Comparison of ENCODE assay signal across 13 cellular contexts in the genomic region with DNA sequence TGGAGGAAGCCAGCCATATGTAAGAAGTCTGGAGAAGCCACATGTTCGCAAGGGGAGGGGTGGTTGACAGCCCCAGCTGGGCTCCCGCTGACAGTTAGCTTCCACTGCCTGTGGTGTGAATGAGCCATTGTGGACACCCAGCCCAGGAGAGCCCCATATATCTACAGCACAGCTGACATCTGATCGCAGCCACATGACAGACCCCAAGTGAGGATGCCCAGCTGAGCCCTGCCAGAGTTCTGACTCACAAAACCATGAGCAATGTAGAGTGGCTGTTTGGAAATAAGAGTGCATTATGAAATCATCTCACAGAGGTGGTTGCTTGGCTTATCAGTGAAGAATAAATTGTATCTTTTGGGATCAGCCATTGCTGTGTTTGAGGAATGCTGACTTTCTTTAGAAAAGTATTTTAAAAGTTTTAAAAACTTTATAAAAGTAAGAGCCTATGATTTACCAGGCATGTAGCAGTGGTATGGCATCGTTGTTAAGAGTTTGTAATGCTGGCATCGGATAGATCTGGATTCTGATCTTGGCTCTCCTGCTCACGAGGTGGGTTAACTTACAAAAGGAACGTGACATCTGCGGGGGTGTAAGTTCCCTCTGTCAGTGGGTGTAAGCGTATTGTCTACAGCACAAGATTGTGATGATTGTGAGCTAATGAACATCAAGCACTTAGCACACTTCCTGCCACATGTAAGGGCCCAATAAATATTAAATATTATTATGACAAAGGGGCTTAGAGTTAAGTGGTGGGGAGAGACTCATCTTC. TPM values are rescaled to one million over a fixed set of nuclear protein-coding genes. Genes with fewer than 3 reads are reported as not detected.
DNase-seq lines count a peak whose midpoint lies in the region; ATAC-seq and TF ChIP-seq lines count a peak whose summit lies in the region.
"Had no signal": no experiment of that assay in that cellular context is flagged by ENCODE, and none has a peak within 500 bp of the region (broad histone marks: within the 10 kb centered on the region; RNA-seq: fewer than 3 reads in every experiment).

No MANE protein-coding gene starts in this region.

- TF ChIP-seq EP300 in esophagus muscularis mucosa (IDR thresholded peaks at IDR 0.05), result no peak

- H3K36me3 ChIP-seq in esophagus muscularis mucosa, result no peaks in the 10 kb centered on the region

- TF ChIP-seq CTCF in esophagus muscularis mucosa (IDR thresholded peaks at IDR 0.05) (no peak), GM10248 (IDR thresholded peaks at IDR 0.05; ENCODE audit: control extremely low read depth, extremely low read depth, low read depth, missing control alignments) (no peak)

- H3K9me3 Mint-ChIP-seq in activated naive CD4-positive, alpha-beta T cell treated with anti-CD3 and anti-CD28 coated beads for 36 hours, result no peaks in the 10 kb centered on the region
- H3K9me3 Mint-ChIP-seq: stimulated activated naive CD8-positive, alpha-beta T cell treated with anti-CD3 and anti-CD28 coated beads, Interleukin-15, Interleukin-2, amounts not matched to agents 100 ng/mL and 50 ng/mL, for 24 hours had no signal

- H3K27me3 ChIP-seq in esophagus muscularis mucosa, result peaks cover 0 to 39% (median 3%) of the 10 kb centered on the region in 4 donors

- ATAC-seq in GM18861 (IDR thresholded peaks at IDR 0.05; ENCODE audit: unreplicated experiment), result no peak
- ATAC-seq: mucosa of descending colon had no signal

- no peaks in the 10 kb centered on the region for H3K27me3 Mint-ChIP-seq in activated naive CD4-positive, alpha-beta T cell treated with anti-CD3 and anti-CD28 coated beads for 36 hours (ENCODE audit: low read depth)

- peak; percentile 7 for TF ChIP-seq POLR2A in esophagus muscularis mucosa (IDR thresholded peaks at IDR 0.05; ENCODE audit: low read depth)

- CTCF ChIA-PET in GM10248 (lab: Yijun Ruan, JAX), result interaction anchor here (1.3 to 5.8 kb wide), 2 partner anchors 7 to 517 kb away, joined by 3 to 23 read pairs; no protein-coding TSS in a partner anchor
- CTCF ChIA-PET in activated naive CD4-positive, alpha-beta T cell treated with anti-CD3 and anti-CD28 coated beads for 36 hours (lab: Charles Lee), result no interaction called here

- H3K4me1 ChIP-seq in esophagus muscularis mucosa, result no peaks in the 10 kb centered on the region

- intact Hi-C loops in esophagus muscularis mucosa (cut with DNase I), result no loop called here
- intact Hi-C loops in activated naive CD4-positive, alpha-beta T cell treated with anti-CD3 and anti-CD28 coated beads for 36 hours (cut with micrococcal nuclease), result no loop called here

- H3K36me3 Mint-ChIP-seq in activated naive CD4-positive, alpha-beta T cell treated with anti-CD3 and anti-CD28 coated beads for 36 hours (ENCODE audit: low read depth), result no peaks in the 10 kb centered on the region

- DNase-seq in Daoy (ENCODE audit: low read depth) (peak; percentile 88), MV-4-11 (lab: John Stamatoyannopoulos, UW) (peak; percentile 97), esophagus muscularis mucosa (ENCODE audit: extremely low spot score) (peak; percentile 55), occipital lobe (lab: John Stamatoyannopoulos, UW) (peak; percentile 74), GOT3 (lab: John Stamatoyannopoulos, UW) (no peak), GM10248 (ENCODE audit: extremely low spot score) (no peak)
- no peak for DNase-seq in activated naive CD4-positive, alpha-beta T cell treated with anti-CD3 and anti-CD28 coated beads for 36 hours
- DNase-seq: activated CD4-positive, alpha-beta T cell treated with anti-CD3 and anti-CD28 coated beads, Interleukin-2, amount 50 U/mL, for 4 hours; mucosa of descending colon; Right ventricle myocardium superior had no signal

- no peak overlapping the region for H3K4me3 ChIP-seq in esophagus muscularis mucosa
- H3K4me3 ChIP-seq: mucosa of descending colon had no signal

- H3K4me1 Mint-ChIP-seq in activated naive CD4-positive, alpha-beta T cell treated with anti-CD3 and anti-CD28 coated beads for 36 hours (ENCODE audit: low read depth), result no peaks in the 10 kb centered on the region

- no peak overlapping the region for H3K27ac Mint-ChIP-seq in activated naive CD4-positive, alpha-beta T cell treated with anti-CD3 and anti-CD28 coated beads for 36 hours
- H3K27ac Mint-ChIP-seq: stimulated activated naive CD8-positive, alpha-beta T cell treated with anti-CD3 and anti-CD28 coated beads, Interleukin-15, Interleukin-2, amounts not matched to agents 100 ng/mL and 50 ng/mL, for 24 hours had no signal

- no peak overlapping the region for H3K4me3 Mint-ChIP-seq in activated naive CD4-positive, alpha-beta T cell treated with anti-CD3 and anti-CD28 coated beads for 36 hours
- H3K4me3 Mint-ChIP-seq: stimulated activated naive CD8-positive, alpha-beta T cell treated with anti-CD3 and anti-CD28 coated beads, Interleukin-15, Interleukin-2, amounts not matched to agents 100 ng/mL and 50 ng/mL, for 24 hours had no signal

- no peak overlapping the region for H3K27ac ChIP-seq in esophagus muscularis mucosa (replicated peaks in 1 of 4)

- WGBS in esophagus muscularis mucosa, result 72% methylated on average over 9 of the region's 9 CpGs

- POLR2A ChIA-PET in GM10248 (lab: Yijun Ruan, JAX), result no interaction called here

- H3K9me3 ChIP-seq in esophagus muscularis mucosa, result no peaks in the 10 kb centered on the region
- H3K9me3 ChIP-seq: mucosa of descending colon had no signal

RNA-seq across cellular contexts. Expression of gene CFAP61, which starts 24.1 kb away (rescaled TPM):
- 1.5 TPM in 1 of 2 replicates, not detected in the other for total RNA-seq in Daoy (2014; rRNA removed; shearing (Covaris generic))
- total RNA-seq in esophagus muscularis mucosa, result not detected
- 3.1 TPM for total RNA-seq in occipital lobe
- not detected for total RNA-seq in activated naive CD4-positive, alpha-beta T cell treated with anti-CD3 and anti-CD28 coated beads for 36 hours
- total RNA-seq: G401 had no signal

RNA-seq across cellular contexts. Expression of gene CRNKL1, which starts 24.2 kb away (rescaled TPM):
- total RNA-seq in Daoy (2014; rRNA removed; shearing (Covaris generic)), result 33.0 and 63.4 TPM in 2 replicates
- total RNA-seq in esophagus muscularis mucosa (10 to 100 TPM; 23.2 to 34.4 (median 25.3) TPM), occipital lobe (66.6 TPM)
- total RNA-seq in activated naive CD4-positive, alpha-beta T cell treated with anti-CD3 and anti-CD28 coated beads for 36 hours, result 10 to 100 TPM; 14.1 to 15.7 TPM

RNA-seq across cellular contexts. Expression of gene NAA20, which starts 59.3 kb away (rescaled TPM):
- total RNA-seq in Daoy (2014; rRNA removed; shearing (Covaris generic)), result 64.5 and 72.8 TPM in 2 replicates
- total RNA-seq in esophagus muscularis mucosa, result 10 to 100 TPM; 29.5 to 38.5 (median 34.8) TPM
- total RNA-seq in occipital lobe, result 50.5 TPM
- 10 to 100 TPM; 59.5 to 65.5 TPM for total RNA-seq in activated naive CD4-positive, alpha-beta T cell treated with anti-CD3 and anti-CD28 coated beads for 36 hours

Comparison
In these comparisons a context has a peak if more than half of its experiments do, and no peak if none do; other contexts are left out.
1. DNase-seq: peak in Daoy (single experiment), MV-4-11 (single experiment), esophagus muscularis mucosa (single experiment) and occipital lobe (single experiment); none in GOT3 (single experiment), GM10248 (single experiment) and activated naive CD4-positive, alpha-beta T cell treated with anti-CD3 and anti-CD28 coated beads for 36 hours (single experiment).